ENCODE assay signal across 12 cellular contexts in genomic region chr3:71172951-71173350, GRCh38.
DNase-seq lines count a peak whose midpoint lies in the region; ATAC-seq and TF ChIP-seq lines count a peak whose summit lies in the region.
"Had no signal": no experiment of that assay in that cellular context is flagged by ENCODE, and none has a peak within 500 bp of the region (broad histone marks: within the 10 kb centered on the region; RNA-seq: fewer than 3 reads in every experiment).

No MANE protein-coding gene starts in this region.

- DNase-seq in activated T-cell treated with anti-CD3 and anti-CD28 coated beads, Interleukin-2, amount 50 U/mL, for 72 hours: no peak
- DNase-seq in activated T-cell treated with anti-CD3 and anti-CD28 coated beads for 4 hours (no peak), brain microvascular endothelial cell (peak; percentile 61), memory B cell (ENCODE audit: low spot score in 2 of 2) (no peak), upper lobe of right lung (no peak), NCI-H510A (lab: John Stamatoyannopoulos, UW) (no peak)
- DNase-seq in activated CD4-positive, alpha-beta T cell treated with anti-CD3 and anti-CD28 coated beads, Interleukin-2, amount 50 U/mL, for 4 hours: no peak
- DNase-seq: activated CD4-positive, CD25-positive, alpha-beta regulatory T cell treated with anti-CD3 and anti-CD28 coated beads, Interleukin-2, amount 50 U/mL, for 72 hours; effector CD4-positive, alpha-beta T cell; NCI-H345 had no signal

- H3K27ac ChIP-seq in brain microvascular endothelial cell: peak overlapping the region; percentile 72
- H3K27ac ChIP-seq in upper lobe of right lung: no peak overlapping the region
- H3K27ac ChIP-seq: KMS-11 had no signal

- H3K9me3 Mint-ChIP-seq in activated T-cell treated with anti-CD3 and anti-CD28 coated beads, Interleukin-2, amount 50 U/mL, for 72 hours: no peaks in the 10 kb centered on the region
- H3K9me3 Mint-ChIP-seq in memory B cell: no peaks in the 10 kb centered on the region

- H3K27me3 Mint-ChIP-seq in activated T-cell treated with anti-CD3 and anti-CD28 coated beads, Interleukin-2, amount 50 U/mL, for 72 hours (ENCODE audit: low read depth): no peaks in the 10 kb centered on the region
- H3K27me3 Mint-ChIP-seq in memory B cell: no peaks in the 10 kb centered on the region

- H3K4me3 Mint-ChIP-seq in activated T-cell treated with anti-CD3 and anti-CD28 coated beads, Interleukin-2, amount 50 U/mL, for 72 hours: no peak overlapping the region
- no peak overlapping the region for H3K4me3 Mint-ChIP-seq in memory B cell

- no peaks in the 10 kb centered on the region for H3K4me1 ChIP-seq in upper lobe of right lung

- TF ChIP-seq CTCF in brain microvascular endothelial cell (IDR thresholded peaks at IDR 0.05; ENCODE audit: low read depth, low read length, missing control alignments) (no peak), upper lobe of right lung (IDR thresholded peaks at IDR 0.05) (no peak)

- in situ Hi-C loops in brain microvascular endothelial cell (cut with HindIII; ENCODE audit: low pct_ligation_motif_present, low sequenced_read_pairs): no loop called here

- peaks cover 0 to 4% of the 10 kb centered on the region in 2 donors for H3K36me3 Mint-ChIP-seq in activated T-cell treated with anti-CD3 and anti-CD28 coated beads, Interleukin-2, amount 50 U/mL, for 72 hours (ENCODE audit: insufficient read depth in 2 of 2)
- H3K36me3 Mint-ChIP-seq in memory B cell: peaks cover 4% of the 10 kb centered on the region

- peak overlapping the region; percentile 18 for H3K27ac Mint-ChIP-seq in activated T-cell treated with anti-CD3 and anti-CD28 coated beads, Interleukin-2, amount 50 U/mL, for 72 hours
- peak overlapping the region; percentile 22 for H3K27ac Mint-ChIP-seq in memory B cell

- H3K9me3 ChIP-seq in upper lobe of right lung: no peaks in the 10 kb centered on the region

- no peaks in the 10 kb centered on the region for H3K36me3 ChIP-seq in brain microvascular endothelial cell (replicated peaks)
- no peaks in the 10 kb centered on the region for H3K36me3 ChIP-seq in upper lobe of right lung

- ATAC-seq in activated T-cell treated with anti-CD3 and anti-CD28 coated beads, Interleukin-2, amount 50 U/mL, for 72 hours (replicated peaks in 1 of 2): no peak
- ATAC-seq in memory B cell (ENCODE audit: low read depth): no peak
- peak; percentile 55 for ATAC-seq in upper lobe of right lung
- no peak for ATAC-seq in HG03571 (IDR thresholded peaks at IDR 0.05; ENCODE audit: unreplicated experiment)

- intact Hi-C loops in upper lobe of right lung (cut with DNase I): no loop called here

- H3K4me3 ChIP-seq in brain microvascular endothelial cell (ENCODE audit: low read depth, low read length): no peak overlapping the region
- no peak overlapping the region for H3K4me3 ChIP-seq in upper lobe of right lung

- H3K27me3 ChIP-seq in brain microvascular endothelial cell (replicated peaks) (no peaks in the 10 kb centered on the region), upper lobe of right lung (no peaks in the 10 kb centered on the region)

- H3K4me1 Mint-ChIP-seq in activated T-cell treated with anti-CD3 and anti-CD28 coated beads, Interleukin-2, amount 50 U/mL, for 72 hours (ENCODE audit: low read depth): peaks cover 35% of the 10 kb centered on the region
- H3K4me1 Mint-ChIP-seq in memory B cell: peaks cover 9% of the 10 kb centered on the region
